Comparison of ENCODE assay signal across 18 cellular contexts in genomic region chr22:20650294-20651207, GRCh38.
"Had no signal": no experiment of that assay in that cellular context is flagged by ENCODE, and none has a peak within 500 bp of the region (broad histone marks: within the 10 kb centered on the region; RNA-seq: fewer than 3 reads in every experiment).

No MANE protein-coding gene starts in this region.

- H3K4me1 Mint-ChIP-seq: memory B cell had no signal

- H2AFZ ChIP-seq: hepatocyte had no signal

- H3K4me2 ChIP-seq: hepatocyte had no signal

- H3K9me3 Mint-ChIP-seq: activated naive CD4-positive, alpha-beta T cell treated with anti-CD3 and anti-CD28 coated beads for 36 hours; dendritic cell treated with granulocyte-macrophage colony-stimulating factor and Interleukin-4, amounts not matched to agents 40 ng/mL and 50 ng/mL, for 4 days; memory B cell; natural killer cell treated with Interleukin-12 subunit alpha and Interleukin-12 subunit beta and Interleukin-15 and Interleukin-18, amount 100 ng/mL, for 72 hours had no signal

- H3K79me2 ChIP-seq: hepatocyte had no signal

- DNase-seq: activated CD8-positive, alpha-beta T cell treated with anti-CD3 and anti-CD28 coated beads, Interleukin-2, amount 10 ng/mL, durations not matched to agents 7 days and 5 days; activated naive CD4-positive, alpha-beta T cell treated with anti-CD3 and anti-CD28 coated beads for 36 hours; effector memory CD4-positive, alpha-beta T cell; erythroblast; left lung; psoas muscle; stimulated activated CD4-positive, alpha-beta T cell treated with anti-CD3 and anti-CD28 coated beads, Interleukin-12 subunit alpha, Interleukin-12 subunit beta, amount 100 ng/mL, for 4 hours; stimulated activated CD4-positive, alpha-beta T cell treated with anti-CD3 and anti-CD28 coated beads, Interleukin-2, amount 100 ng/mL, for 24 hours; stomach; SW 1271; uterus had no signal

- H3K4me1 ChIP-seq: ascending aorta, breast epithelium, left lung, stomach, uterus had no signal

- H3K27me3 ChIP-seq: ascending aorta, breast epithelium, hepatocyte, left lung, stomach, uterus had no signal

- H3K4me3 ChIP-seq: ascending aorta, breast epithelium, hepatocyte, left lung, psoas muscle, stomach, uterus had no signal

- H3K36me3 ChIP-seq: ascending aorta, breast epithelium, left lung, stomach, uterus had no signal

- H3K36me3 Mint-ChIP-seq: memory B cell; natural killer cell treated with Interleukin-12 subunit alpha and Interleukin-12 subunit beta and Interleukin-15 and Interleukin-18, amount 100 ng/mL, for 72 hours had no signal

- H3K27ac Mint-ChIP-seq: activated CD8-positive, alpha-beta T cell treated with anti-CD3 and anti-CD28 coated beads, Interleukin-2, amount 10 ng/mL, durations not matched to agents 7 days and 5 days; activated naive CD4-positive, alpha-beta T cell treated with anti-CD3 and anti-CD28 coated beads for 36 hours; dendritic cell treated with granulocyte-macrophage colony-stimulating factor and Interleukin-4, amounts not matched to agents 40 ng/mL and 50 ng/mL, for 4 days; memory B cell; natural killer cell treated with Interleukin-12 subunit alpha and Interleukin-12 subunit beta and Interleukin-15 and Interleukin-18, amount 100 ng/mL, for 72 hours had no signal

- H3K9me3 ChIP-seq: ascending aorta, breast epithelium, left lung, psoas muscle, stomach, uterus had no signal

- H3K27ac ChIP-seq: ascending aorta, breast epithelium, hepatocyte, left lung, psoas muscle, stomach, uterus had no signal

- H3K27me3 Mint-ChIP-seq: memory B cell; natural killer cell treated with Interleukin-12 subunit alpha and Interleukin-12 subunit beta and Interleukin-15 and Interleukin-18, amount 100 ng/mL, for 72 hours had no signal

- H3K4me3 Mint-ChIP-seq: activated CD8-positive, alpha-beta T cell treated with anti-CD3 and anti-CD28 coated beads, Interleukin-2, amount 10 ng/mL, durations not matched to agents 7 days and 5 days; activated naive CD4-positive, alpha-beta T cell treated with anti-CD3 and anti-CD28 coated beads for 36 hours; dendritic cell treated with granulocyte-macrophage colony-stimulating factor and Interleukin-4, amounts not matched to agents 40 ng/mL and 50 ng/mL, for 4 days; memory B cell; natural killer cell treated with Interleukin-12 subunit alpha and Interleukin-12 subunit beta and Interleukin-15 and Interleukin-18, amount 100 ng/mL, for 72 hours had no signal

- FAIRE-seq: keratinocyte had no signal
